ENCODE assay signal across 13 cellular contexts in the genomic region with DNA sequence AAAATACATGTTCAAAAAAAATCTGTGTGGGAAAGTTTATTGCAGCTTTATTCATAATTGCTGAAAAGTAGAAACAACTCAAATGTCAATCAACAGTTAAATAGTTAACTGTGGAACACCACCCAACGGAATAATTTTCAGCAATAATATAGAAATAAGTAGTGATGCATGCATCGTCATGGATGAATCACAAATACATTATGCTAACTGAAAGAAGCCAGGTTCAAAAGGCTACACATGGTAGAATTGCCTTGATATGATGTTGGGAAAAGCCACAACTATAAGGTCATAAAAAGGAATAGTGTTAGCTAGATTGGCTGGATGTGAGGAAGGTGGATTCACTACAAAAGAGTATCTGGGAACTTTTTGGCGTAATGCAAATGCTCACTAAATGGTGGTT.
DNase-seq lines count a peak whose midpoint lies in the region; ATAC-seq and TF ChIP-seq lines count a peak whose summit lies in the region.
"Had no signal": no experiment of that assay in that cellular context is flagged by ENCODE, and none has a peak within 500 bp of the region (broad histone marks: within the 10 kb centered on the region; RNA-seq: fewer than 3 reads in every experiment).

No MANE protein-coding gene starts in this region.

- H3K36me3 ChIP-seq in ACC112 (ENCODE audit: insufficient read depth, low read length) (no peaks in the 10 kb centered on the region), PC-3 (ENCODE audit: low read depth, low read length) (no peaks in the 10 kb centered on the region)
- H3K36me3 ChIP-seq: BLaER1 had no signal

- no peaks in the 10 kb centered on the region for H4K20me1 ChIP-seq in PC-3 (ENCODE audit: low read length)
- H4K20me1 ChIP-seq: BLaER1 had no signal

- H3F3A ChIP-seq in PC-3 (ENCODE audit: low read length, unreplicated experiment): no peaks in the 10 kb centered on the region

- H3K9ac ChIP-seq in PC-3 (ENCODE audit: low read length): no peak overlapping the region
- H3K9ac ChIP-seq: BLaER1 had no signal

- H3K4me3 ChIP-seq in ACC112 (ENCODE audit: low read depth, low read length) (no peak overlapping the region), PC-3 (ENCODE audit: low read length) (no peak overlapping the region), fibroblast of mammary gland (ENCODE audit: control insufficient read depth, low read depth, low read length) (no peak overlapping the region)
- H3K4me3 ChIP-seq: BLaER1 had no signal

- ATAC-seq in PC-3: no peak

- DNase-seq in HCEC 1CT (peak; percentile 5), PC-3 (peak; percentile 24), fibroblast of mammary gland (ENCODE audit: low read depth) (peak; percentile 7), occipital lobe (lab: John Stamatoyannopoulos, UW) (no peak), SKM-1 (lab: John Stamatoyannopoulos, UW; ENCODE audit: unreplicated experiment) (no peak)
- DNase-seq in activated naive CD4-positive, alpha-beta T cell treated with anti-CD3 and anti-CD28 coated beads, Interleukin-2, amount 50 U/mL, for 16 hours: no peak
- DNase-seq in activated T-helper 2 cell treated with anti-CD3 and anti-CD28 coated beads, Interferon-gamma antibody, Interleukin-2, Interleukin-4, amounts not matched to agents 10 μg/mL and 5 μg/mL and 100 μg/mL, durations not matched to agents 14 hours and 24 hours and 36 hours (ENCODE audit: low spot score): no peak
- DNase-seq: AML-193; CD8-positive, alpha-beta memory T cell; GDM1 had no signal

- peak overlapping the region; percentile 18 for H2AFZ ChIP-seq in ACC112 (ENCODE audit: low read length, unreplicated experiment)
- H2AFZ ChIP-seq in PC-3 (ENCODE audit: low read length): no peak overlapping the region

- POLR2A ChIA-PET in PC-3 (lab: Charles Lee; ENCODE audit: unreplicated experiment): no interaction called here

- BruUV-seq in PC-3 (replicated peaks; lab: Mats Ljungman, UMichigan): no TSS peak

- CTCF ChIA-PET in PC-3 (lab: Charles Lee): no interaction called here

- no peak for TF ChIP-seq CTCF in PC-3 (conservative IDR thresholded peaks at IDR 0.05; ENCODE audit: low read depth, low read length)
- no peak for TF ChIP-seq CTCF in fibroblast of mammary gland (conservative IDR thresholded peaks at IDR 0.05; ENCODE audit: control insufficient read depth, insufficient read depth, low read depth, low read length)

- H3K4me1 Mint-ChIP-seq in activated T-helper 2 cell treated with anti-CD3 and anti-CD28 coated beads, Interferon-gamma antibody, Interleukin-2, Interleukin-4, amounts not matched to agents 10 μg/mL and 5 μg/mL and 100 μg/mL, durations not matched to agents 14 hours and 24 hours and 36 hours (ENCODE audit: low read depth): no peaks in the 10 kb centered on the region
- H3K4me1 Mint-ChIP-seq: CD8-positive, alpha-beta memory T cell had no signal

- H3K27ac ChIP-seq in ACC112 (ENCODE audit: low read depth, low read length) (no peak overlapping the region), PC-3 (ENCODE audit: low read length) (no peak overlapping the region)
- H3K27ac ChIP-seq: 22Rv1, BLaER1 had no signal

- no peaks in the 10 kb centered on the region for H3K9me2 ChIP-seq in PC-3 (replicated peaks; ENCODE audit: low read length)

- H3K27me3 ChIP-seq in ACC112 (ENCODE audit: insufficient read depth, low read length): no peaks in the 10 kb centered on the region
- H3K27me3 ChIP-seq in PC-3 (ENCODE audit: low read length): no peaks in the 10 kb centered on the region
- H3K27me3 ChIP-seq: BLaER1 had no signal

- H3K4me3 Mint-ChIP-seq in activated T-helper 2 cell treated with anti-CD3 and anti-CD28 coated beads, Interferon-gamma antibody, Interleukin-2, Interleukin-4, amounts not matched to agents 10 μg/mL and 5 μg/mL and 100 μg/mL, durations not matched to agents 14 hours and 24 hours and 36 hours (ENCODE audit: low read depth): no peak overlapping the region
- H3K4me3 Mint-ChIP-seq: CD8-positive, alpha-beta memory T cell had no signal

- no peak overlapping the region for H3K27ac Mint-ChIP-seq in activated T-helper 2 cell treated with anti-CD3 and anti-CD28 coated beads, Interferon-gamma antibody, Interleukin-2, Interleukin-4, amounts not matched to agents 10 μg/mL and 5 μg/mL and 100 μg/mL, durations not matched to agents 14 hours and 24 hours and 36 hours
- H3K27ac Mint-ChIP-seq: CD8-positive, alpha-beta memory T cell had no signal

- intact Hi-C loops in PC-3 (cut with micrococcal nuclease): no loop called here
- intact Hi-C loops in activated T-helper 2 cell treated with anti-CD3 and anti-CD28 coated beads, Interferon-gamma antibody, Interleukin-2, Interleukin-4, amounts not matched to agents 10 μg/mL and 5 μg/mL and 100 μg/mL, durations not matched to agents 14 hours and 24 hours and 36 hours (cut with micrococcal nuclease): no loop called here

- no peak overlapping the region for H3K4me2 ChIP-seq in PC-3 (ENCODE audit: low read length)
- H3K4me2 ChIP-seq: BLaER1 had no signal

- H3K9me3 ChIP-seq in PC-3 (ENCODE audit: low read length): no peaks in the 10 kb centered on the region
- H3K9me3 ChIP-seq: BLaER1 had no signal

- H3K36me3 Mint-ChIP-seq in activated T-helper 2 cell treated with anti-CD3 and anti-CD28 coated beads, Interferon-gamma antibody, Interleukin-2, Interleukin-4, amounts not matched to agents 10 μg/mL and 5 μg/mL and 100 μg/mL, durations not matched to agents 14 hours and 24 hours and 36 hours (ENCODE audit: low read depth): no peaks in the 10 kb centered on the region
- H3K36me3 Mint-ChIP-seq: CD8-positive, alpha-beta memory T cell had no signal

- no peaks in the 10 kb centered on the region for H3K9me3 Mint-ChIP-seq in activated T-helper 2 cell treated with anti-CD3 and anti-CD28 coated beads, Interferon-gamma antibody, Interleukin-2, Interleukin-4, amounts not matched to agents 10 μg/mL and 5 μg/mL and 100 μg/mL, durations not matched to agents 14 hours and 24 hours and 36 hours

- H3K4me1 ChIP-seq in ACC112 (ENCODE audit: control insufficient read depth, insufficient read depth, low read length, unreplicated experiment): no peaks in the 10 kb centered on the region
- H3K4me1 ChIP-seq in PC-3 (ENCODE audit: insufficient read depth, low read length): peaks cover 2% of the 10 kb centered on the region
- H3K4me1 ChIP-seq: BLaER1 had no signal

- H3K79me2 ChIP-seq in ACC112 (ENCODE audit: control insufficient read depth, insufficient read depth, low read length, unreplicated experiment): no peaks in the 10 kb centered on the region
- no peaks in the 10 kb centered on the region for H3K79me2 ChIP-seq in PC-3 (ENCODE audit: low read length)

- no peaks in the 10 kb centered on the region for H3K27me3 Mint-ChIP-seq in activated T-helper 2 cell treated with anti-CD3 and anti-CD28 coated beads, Interferon-gamma antibody, Interleukin-2, Interleukin-4, amounts not matched to agents 10 μg/mL and 5 μg/mL and 100 μg/mL, durations not matched to agents 14 hours and 24 hours and 36 hours (ENCODE audit: low read depth)
- H3K27me3 Mint-ChIP-seq: CD8-positive, alpha-beta memory T cell had no signal

Comparison
In these comparisons a context has a peak if more than half of its experiments do, and no peak if none do; other contexts are left out.
1. DNase-seq: peak in HCEC 1CT (single experiment), PC-3 (single experiment) and fibroblast of mammary gland (single experiment); none in occipital lobe (single experiment), activated naive CD4-positive, alpha-beta T cell treated with anti-CD3 and anti-CD28 coated beads, Interleukin-2, amount 50 U/mL, for 16 hours (single experiment), activated T-helper 2 cell treated with anti-CD3 and anti-CD28 coated beads, Interferon-gamma antibody, Interleukin-2, Interleukin-4, amounts not matched to agents 10 μg/mL and 5 μg/mL and 100 μg/mL, durations not matched to agents 14 hours and 24 hours and 36 hours (single experiment) and SKM-1 (single experiment).